1 cellular context compared by ENCODE assay signal in the genomic region with DNA sequence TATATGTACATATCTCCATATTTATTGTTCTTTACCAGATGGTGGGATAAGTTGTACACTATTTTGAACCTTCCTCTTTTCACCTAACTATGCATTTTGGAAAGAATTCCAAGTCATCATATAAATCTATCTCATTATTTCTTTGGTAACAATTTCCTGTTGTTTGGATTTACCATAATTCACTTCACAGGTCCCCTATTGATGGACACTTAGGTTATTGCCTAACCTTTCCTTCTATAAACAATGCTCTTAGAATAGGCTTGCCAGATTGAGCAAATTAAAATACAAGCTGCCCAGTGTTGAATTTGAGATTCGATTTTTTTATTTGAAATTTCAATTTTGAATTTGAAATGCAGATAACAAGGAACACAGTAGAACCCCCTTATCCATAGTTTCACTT.
TF ChIP-seq lines count a peak whose summit lies in the region.

No MANE protein-coding gene starts in this region.

TF ChIP-seq in A549, 52 proteins besides CTCF, POLR2A, EP300 and RAD21 (continued from another document):
- TF ChIP-seq, protein P1, sequence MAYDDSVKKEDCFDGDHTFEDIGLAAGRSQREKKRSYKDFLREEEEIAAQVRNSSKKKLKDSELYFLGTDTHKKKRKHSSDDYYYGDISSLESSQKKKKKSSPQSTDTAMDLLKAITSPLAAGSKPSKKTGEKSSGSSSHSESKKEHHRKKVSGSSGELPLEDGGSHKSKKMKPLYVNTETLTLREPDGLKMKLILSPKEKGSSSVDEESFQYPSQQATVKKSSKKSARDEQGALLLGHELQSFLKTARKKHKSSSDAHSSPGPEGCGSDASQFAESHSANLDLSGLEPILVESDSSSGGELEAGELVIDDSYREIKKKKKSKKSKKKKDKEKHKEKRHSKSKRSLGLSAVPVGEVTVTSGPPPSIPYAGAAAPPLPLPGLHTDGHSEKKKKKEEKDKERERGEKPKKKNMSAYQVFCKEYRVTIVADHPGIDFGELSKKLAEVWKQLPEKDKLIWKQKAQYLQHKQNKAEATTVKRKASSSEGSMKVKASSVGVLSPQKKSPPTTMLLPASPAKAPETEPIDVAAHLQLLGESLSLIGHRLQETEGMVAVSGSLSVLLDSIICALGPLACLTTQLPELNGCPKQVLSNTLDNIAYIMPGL (CRISPR knock-in tag; IDR thresholded peaks at IDR 0.05; ENCODE audit: borderline replicate concordance): no peak
- TF ChIP-seq, protein P2, sequence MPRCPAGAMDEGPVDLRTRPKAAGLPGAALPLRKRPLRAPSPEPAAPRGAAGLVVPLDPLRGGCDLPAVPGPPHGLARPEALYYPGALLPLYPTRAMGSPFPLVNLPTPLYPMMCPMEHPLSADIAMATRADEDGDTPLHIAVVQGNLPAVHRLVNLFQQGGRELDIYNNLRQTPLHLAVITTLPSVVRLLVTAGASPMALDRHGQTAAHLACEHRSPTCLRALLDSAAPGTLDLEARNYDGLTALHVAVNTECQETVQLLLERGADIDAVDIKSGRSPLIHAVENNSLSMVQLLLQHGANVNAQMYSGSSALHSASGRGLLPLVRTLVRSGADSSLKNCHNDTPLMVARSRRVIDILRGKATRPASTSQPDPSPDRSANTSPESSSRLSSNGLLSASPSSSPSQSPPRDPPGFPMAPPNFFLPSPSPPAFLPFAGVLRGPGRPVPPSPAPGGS (IDR thresholded peaks at IDR 0.05): no peak
- no peak for TF ChIP-seq TP53 (CRISPR knock-in tag; IDR thresholded peaks at IDR 0.05)
